1 cellular context compared by ENCODE assay signal in the genomic region with DNA sequence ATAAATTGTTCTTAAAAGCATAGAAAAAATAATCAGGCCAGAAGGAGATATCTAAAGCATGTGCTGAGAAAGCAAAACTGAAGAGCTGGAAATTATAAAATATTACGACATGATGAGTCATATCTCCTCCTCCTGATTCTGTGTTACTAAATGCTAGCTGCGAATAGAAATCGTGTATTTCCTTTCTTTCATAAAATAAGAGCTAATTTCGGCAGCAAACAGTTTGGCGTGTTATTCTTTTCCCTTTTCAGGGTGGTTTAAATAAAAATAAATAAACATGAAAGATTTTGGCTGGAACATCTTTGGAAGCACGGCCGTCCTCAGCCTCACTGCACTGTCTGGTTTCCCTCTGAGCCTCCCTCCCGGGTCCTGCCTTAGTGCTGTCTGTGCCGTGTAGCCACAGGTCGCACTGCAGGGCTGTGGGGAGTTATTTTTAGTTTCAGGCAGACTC.
TF ChIP-seq lines count a peak whose summit lies in the region.

No MANE protein-coding gene starts in this region.

TF ChIP-seq in K562, 482 proteins besides CTCF, POLR2A, EP300 and RAD21 (continued from another document):
- TF ChIP-seq, protein P1, sequence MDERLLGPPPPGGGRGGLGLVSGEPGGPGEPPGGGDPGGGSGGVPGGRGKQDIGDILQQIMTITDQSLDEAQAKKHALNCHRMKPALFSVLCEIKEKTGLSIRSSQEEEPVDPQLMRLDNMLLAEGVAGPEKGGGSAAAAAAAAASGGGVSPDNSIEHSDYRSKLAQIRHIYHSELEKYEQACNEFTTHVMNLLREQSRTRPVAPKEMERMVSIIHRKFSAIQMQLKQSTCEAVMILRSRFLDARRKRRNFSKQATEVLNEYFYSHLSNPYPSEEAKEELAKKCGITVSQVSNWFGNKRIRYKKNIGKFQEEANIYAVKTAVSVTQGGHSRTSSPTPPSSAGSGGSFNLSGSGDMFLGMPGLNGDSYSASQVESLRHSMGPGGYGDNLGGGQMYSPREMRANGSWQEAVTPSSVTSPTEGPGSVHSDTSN (CRISPR knock-in tag; IDR thresholded peaks at IDR 0.05; ENCODE audit: low read depth) = no peak
- TF ChIP-seq, protein P1 (tag; conservative IDR thresholded peaks at IDR 0.05; ENCODE audit: low read depth) = no peak
- TF ChIP-seq GTF2E2 (tag; IDR thresholded peaks at IDR 0.05) = no peak
- TF ChIP-seq ARID1B (IDR thresholded peaks at IDR 0.05) = peak; percentile 25; the same call in 1 of the 2 replicates
